ENCODE assay signal across 2 cellular contexts in genomic region chr5:142820447-142820846, GRCh38.
TF ChIP-seq lines count a peak whose summit lies in the region.

No MANE protein-coding gene starts in this region.

TF ChIP-seq in HCT116, 20 proteins besides CTCF, POLR2A, EP300 and RAD21:
- TF ChIP-seq TCF7L2 (IDR thresholded peaks at IDR 0.05; ENCODE audit: borderline replicate concordance, extremely low read depth, insufficient read depth, insufficient read length) (no peak), JUND (IDR thresholded peaks at IDR 0.05) (no peak), CBX3 (IDR thresholded peaks at IDR 0.05; ENCODE audit: low read depth) (no peak), FOSL1 (IDR thresholded peaks at IDR 0.05; ENCODE audit: low read depth) (no peak), CEBPB (IDR thresholded peaks at IDR 0.05; ENCODE audit: low read depth) (no peak), ZFX (IDR thresholded peaks at IDR 0.05) (no peak), MAX (IDR thresholded peaks at IDR 0.05) (no peak), SRF (IDR thresholded peaks at IDR 0.05; ENCODE audit: low read depth) (no peak), ELF1 (IDR thresholded peaks at IDR 0.05; ENCODE audit: borderline replicate concordance, low read depth) (no peak), YY1 (IDR thresholded peaks at IDR 0.05; ENCODE audit: extremely low read depth, insufficient replicate concordance, low read depth, low read length) (no peak), ZNF274 (IDR thresholded peaks at IDR 0.05; ENCODE audit: low read depth, low read length) (no peak), EZH2phosphoT487 (IDR thresholded peaks at IDR 0.05; ENCODE audit: borderline replicate concordance) (no peak), ZBTB33 (IDR thresholded peaks at IDR 0.05; ENCODE audit: extremely low read depth, insufficient replicate concordance, low read length) (no peak), EZH2 (IDR thresholded peaks at IDR 0.05) (no peak), EGR1 (IDR thresholded peaks at IDR 0.05; ENCODE audit: low read depth) (no peak), POLR2AphosphoS5 (IDR thresholded peaks at IDR 0.05; ENCODE audit: low read depth, low read length) (no peak)

TF ChIP-seq in endothelial cell of umbilical vein, 7 proteins besides CTCF, POLR2A, EP300 and RAD21:
- TF ChIP-seq MAX (IDR thresholded peaks at IDR 0.05; ENCODE audit: insufficient read depth, insufficient read length) (no peak), EZH2 (IDR thresholded peaks at IDR 0.05; ENCODE audit: borderline replicate concordance, low read depth, low read length, severe bottlenecking) (no peak), GATA2 (IDR thresholded peaks at IDR 0.05; ENCODE audit: insufficient read depth, insufficient read length, low read depth, low read length) (no peak), POLR2AphosphoS5 (IDR thresholded peaks at IDR 0.05; ENCODE audit: insufficient read depth, low read depth, low read length) (no peak), FOS (IDR thresholded peaks at IDR 0.05; ENCODE audit: borderline replicate concordance, insufficient read depth, low read length) (no peak), MYC (IDR thresholded peaks at IDR 0.05; ENCODE audit: low read depth, low read length) (no peak), JUN (IDR thresholded peaks at IDR 0.05; ENCODE audit: borderline replicate concordance, insufficient read depth, insufficient read length, low read depth) (no peak)
TF ChIP-seq in endothelial cell of umbilical vein: peak in this region for 0.
